ENCODE assay signal across 8 cellular contexts in genomic region chr1:67213164-67213563, GRCh38. TPM values are rescaled to one million over a fixed set of nuclear protein-coding genes. Genes with fewer than 3 reads are reported as not detected.
DNase-seq lines count a peak whose midpoint lies in the region; ATAC-seq and TF ChIP-seq lines count a peak whose summit lies in the region.

No MANE protein-coding gene starts in this region.

- intact Hi-C loops in lower lobe of right lung (cut with DNase I) = no loop called here

- no peak overlapping the region for H3K4me3 Mint-ChIP-seq in HFFc6

- no peak overlapping the region for H3K27ac Mint-ChIP-seq in HFFc6

- DNase-seq in DMS53 treated with DMSO at 0.1 percent for 48 hours (lab: John Stamatoyannopoulos, UW; ENCODE audit: unreplicated experiment) (peak; percentile 36), HFFc6 (peak; percentile 11), lower lobe of right lung (no peak), NCI-H2081 treated with DMSO at 0.1 percent for 48 hours (lab: John Stamatoyannopoulos, UW) (no peak)
- no peak for DNase-seq in stimulated activated CD4-positive, alpha-beta T cell treated with anti-CD3 and anti-CD28 coated beads, Interleukin-4, amount 100 ng/mL, for 4 hours

- no peaks in the 10 kb centered on the region for H3K4me1 Mint-ChIP-seq in HFFc6 (ENCODE audit: low read depth)

- ATAC-seq in lower lobe of right lung (peak in 1 of 2 donors; percentile 39), GM19023 (IDR thresholded peaks at IDR 0.05; ENCODE audit: unreplicated experiment) (no peak), GM19463 (IDR thresholded peaks at IDR 0.05; ENCODE audit: unreplicated experiment) (no peak)

- H3K27ac ChIP-seq in lower lobe of right lung = no peak overlapping the region

- peak; percentile 75 for TF ChIP-seq CTCF in HFFc6 (IDR thresholded peaks at IDR 0.05)
- TF ChIP-seq CTCF in WI38 (IDR thresholded peaks at IDR 0.05; ENCODE audit: low read depth, low read length) = peak; percentile 57
- peak; percentile 26 for TF ChIP-seq CTCF in lower lobe of right lung (IDR thresholded peaks at IDR 0.05)

- no peaks in the 10 kb centered on the region for H3K36me3 Mint-ChIP-seq in HFFc6 (ENCODE audit: low read depth)

- no peaks in the 10 kb centered on the region for H3K27me3 ChIP-seq in lower lobe of right lung (ENCODE audit: low read depth)

- no peaks in the 10 kb centered on the region for H3K9me3 ChIP-seq in lower lobe of right lung

- no peaks in the 10 kb centered on the region for H3K9me3 Mint-ChIP-seq in HFFc6

- H3K36me3 ChIP-seq in lower lobe of right lung = no peaks in the 10 kb centered on the region

- peaks cover 12% of the 10 kb centered on the region for H3K27me3 Mint-ChIP-seq in HFFc6 (ENCODE audit: insufficient read depth)

- H3K4me3 ChIP-seq in WI38 (ENCODE audit: low read depth, low read length) (no peak overlapping the region), lower lobe of right lung (no peak overlapping the region)

- no peaks in the 10 kb centered on the region for H3K4me1 ChIP-seq in lower lobe of right lung

RNA-seq across cellular contexts. Expression of gene IL23R, which starts 46.9 kb away (rescaled TPM):
- total RNA-seq in HFFc6 (2021; fragmentation: NEBNext Ultra II Directional; extraction: Animal tissue kit (Norgen Biotek cat#: 25700)) = not detected
- total RNA-seq in lower lobe of right lung = 0.18 TPM

Comparison
In these comparisons a context has a peak if more than half of its experiments do, and no peak if none do; other contexts are left out.
1. DNase-seq: peak in DMS53 treated with DMSO at 0.1 percent for 48 hours (single experiment) and HFFc6 (single experiment); none in lower lobe of right lung (single experiment), stimulated activated CD4-positive, alpha-beta T cell treated with anti-CD3 and anti-CD28 coated beads, Interleukin-4, amount 100 ng/mL, for 4 hours (0 of 2) and NCI-H2081 treated with DMSO at 0.1 percent for 48 hours (single experiment).
2. Peak in every context shown above with its lines, with median percentiles within 50 percentile points of each other: CTCF ChIP-seq.